26 cellular contexts compared by ENCODE assay signal in genomic region chr2:109451671-109452070, GRCh38.
DNase-seq lines count a peak whose midpoint lies in the region; ATAC-seq and TF ChIP-seq lines count a peak whose summit lies in the region.
"Had no signal": no experiment of that assay in that cellular context is flagged by ENCODE, and none has a peak within 500 bp of the region (broad histone marks: within the 10 kb centered on the region; RNA-seq: fewer than 3 reads in every experiment).

No MANE protein-coding gene starts in this region.

- no peaks in the 10 kb centered on the region for H4K20me1 ChIP-seq in neural progenitor cell (ENCODE audit: low read depth)

- no peaks in the 10 kb centered on the region for H3F3A ChIP-seq in neural progenitor cell (ENCODE audit: low read depth)

- H3K4me3 ChIP-seq in CD8-positive, alpha-beta T cell (ENCODE audit: low read depth, low read length): no peak overlapping the region
- H3K4me3 ChIP-seq in neural progenitor cell (no peak overlapping the region), suprapubic skin (no peak overlapping the region)
- H3K4me3 ChIP-seq: lung, pancreas, right atrium auricular region had no signal

- H3K4me1 ChIP-seq in CD8-positive, alpha-beta T cell (ENCODE audit: insufficient read depth, low read length): no peaks in the 10 kb centered on the region
- no peaks in the 10 kb centered on the region for H3K4me1 ChIP-seq in neural progenitor cell
- peaks cover 15% of the 10 kb centered on the region for H3K4me1 ChIP-seq in suprapubic skin
- H3K4me1 ChIP-seq: pancreas had no signal

- CTCF ChIA-PET in CD8-positive, alpha-beta T cell (lab: Charles Lee): no interaction called here

- no peak overlapping the region for H3K4me2 ChIP-seq in neural progenitor cell
- H3K4me2 ChIP-seq: SK-N-SH had no signal

- POLR2A ChIA-PET in CD8-positive, alpha-beta T cell (lab: Charles Lee): no interaction called here

- TF ChIP-seq CTCF in CD8-positive, alpha-beta T cell (IDR thresholded peaks at IDR 0.05): no peak
- TF ChIP-seq CTCF in brain (conservative IDR thresholded peaks at IDR 0.05) (no peak), neural progenitor cell (IDR thresholded peaks at IDR 0.05) (no peak), suprapubic skin (IDR thresholded peaks at IDR 0.05) (no peak)

- no peaks in the 10 kb centered on the region for H3K9me3 ChIP-seq in CD8-positive, alpha-beta T cell (ENCODE audit: low read length)
- H3K9me3 ChIP-seq in neural progenitor cell (ENCODE audit: low read depth): no peaks in the 10 kb centered on the region
- no peaks in the 10 kb centered on the region for H3K9me3 ChIP-seq in suprapubic skin
- H3K9me3 ChIP-seq: pancreas, right atrium auricular region, SK-N-SH had no signal

- H3K36me3 Mint-ChIP-seq in CD8-positive, alpha-beta T cell: peaks cover 44% of the 10 kb centered on the region
- H3K36me3 Mint-ChIP-seq in brain: peaks cover 19% of the 10 kb centered on the region
- H3K36me3 Mint-ChIP-seq in neural progenitor cell: peaks cover 5% of the 10 kb centered on the region
- H3K36me3 Mint-ChIP-seq: type B pancreatic cell had no signal

- no peaks in the 10 kb centered on the region for H3K9me3 Mint-ChIP-seq in CD8-positive, alpha-beta T cell
- H3K9me3 Mint-ChIP-seq in brain (no peaks in the 10 kb centered on the region), neural progenitor cell (peaks cover 2% of the 10 kb centered on the region)
- H3K9me3 Mint-ChIP-seq: activated CD4-positive, alpha-beta memory T cell treated with anti-CD3 and anti-CD28 coated beads, Interleukin-2, amount 10 ng/mL, durations not matched to agents 7 days and 5 days; activated naive CD4-positive, alpha-beta T cell treated with anti-CD3 and anti-CD28 coated beads for 36 hours; nephron; type B pancreatic cell had no signal

- intact Hi-C loops in CD8-positive, alpha-beta T cell (cut with DNase I, micrococcal nuclease): no loop called here

- TF ChIP-seq EP300 in suprapubic skin (IDR thresholded peaks at IDR 0.05): no peak

- H3K79me2 ChIP-seq in neural progenitor cell (ENCODE audit: low read depth): no peaks in the 10 kb centered on the region

- DNase-seq in CD8-positive, alpha-beta T cell: no peak
- DNase-seq in neural progenitor cell (ENCODE audit: low spot score): no peak
- peak; percentile 46 to 56 for DNase-seq in suprapubic skin (ENCODE audit: low spot score in 2 of 2)
- no peak for DNase-seq in NAMALWA (ENCODE audit: low spot score)
- DNase-seq in stimulated activated CD8-positive, alpha-beta memory T cell treated with anti-CD3 and anti-CD28 coated beads, Interleukin-4, amount 100 ng/mL, for 48 hours: no peak
- no peak for DNase-seq in stimulated activated CD4-positive, alpha-beta T cell treated with anti-CD3 and anti-CD28 coated beads, Interleukin-4, amount 100 ng/mL, for 24 hours
- DNase-seq in NCI-H226: no peak
- DNase-seq: activated CD4-positive, alpha-beta memory T cell treated with anti-CD3 and anti-CD28 coated beads, Interleukin-2, amount 10 ng/mL, durations not matched to agents 7 days and 5 days; activated CD4-positive, alpha-beta T cell treated with anti-CD3 and anti-CD28 coated beads for 1 hour; activated CD8-positive, alpha-beta memory T cell treated with anti-CD3 and anti-CD28 coated beads, Interleukin-2, amount 50 U/mL, for 4 hours; activated naive CD4-positive, alpha-beta T cell treated with anti-CD3 and anti-CD28 coated beads for 36 hours; foreskin melanocyte; kidney glomerular epithelial cell; NCI-H1105 treated with DMSO at 0.1 percent for 48 hours; NCI-H2029 treated with DMSO at 0.1 percent for 48 hours; NCI-H2227 treated with DMSO at 0.1 percent for 48 hours; NCI-H526 treated with DMSO at 0.1 percent for 48 hours; PC-3; T-helper 2 cell had no signal

- no peak overlapping the region for H3K27ac ChIP-seq in CD8-positive, alpha-beta T cell (ENCODE audit: low read depth, low read length)
- H3K27ac ChIP-seq in neural progenitor cell (no peak overlapping the region), suprapubic skin (no peak overlapping the region)
- H3K27ac ChIP-seq: pancreas had no signal

- no peak overlapping the region for H3K27ac Mint-ChIP-seq in CD8-positive, alpha-beta T cell
- H3K27ac Mint-ChIP-seq in brain (peak overlapping the region in 4 of 5 experiments; percentile 5 to 97 (median 54)), neural progenitor cell (peak overlapping the region; percentile 83)
- H3K27ac Mint-ChIP-seq: activated CD4-positive, alpha-beta memory T cell treated with anti-CD3 and anti-CD28 coated beads, Interleukin-2, amount 10 ng/mL, durations not matched to agents 7 days and 5 days; activated naive CD4-positive, alpha-beta T cell treated with anti-CD3 and anti-CD28 coated beads for 36 hours; nephron; type B pancreatic cell had no signal

- TF ChIP-seq POLR2A in suprapubic skin (IDR thresholded peaks at IDR 0.05): no peak

- 85% methylated on average over 3 of the region's 6 CpGs for WGBS in suprapubic skin

- H2AFZ ChIP-seq in neural progenitor cell (replicated peaks): no peak overlapping the region

- H3K9ac ChIP-seq in neural progenitor cell: no peak overlapping the region
- H3K9ac ChIP-seq: SK-N-SH had no signal

- no peak for ATAC-seq in CD8-positive, alpha-beta T cell
- ATAC-seq: PC-3 had no signal

- peaks cover 4% of the 10 kb centered on the region for H3K36me3 ChIP-seq in CD8-positive, alpha-beta T cell (ENCODE audit: insufficient read depth, low read length)
- no peaks in the 10 kb centered on the region for H3K36me3 ChIP-seq in neural progenitor cell
- H3K36me3 ChIP-seq in suprapubic skin: peaks cover 7% of the 10 kb centered on the region
- H3K36me3 ChIP-seq: pancreas, right atrium auricular region had no signal

- peak overlapping the region; percentile 13 for H3K4me3 Mint-ChIP-seq in CD8-positive, alpha-beta T cell
- no peak overlapping the region for H3K4me3 Mint-ChIP-seq in brain
- no peak overlapping the region for H3K4me3 Mint-ChIP-seq in neural progenitor cell
- H3K4me3 Mint-ChIP-seq: activated CD4-positive, alpha-beta memory T cell treated with anti-CD3 and anti-CD28 coated beads, Interleukin-2, amount 10 ng/mL, durations not matched to agents 7 days and 5 days; activated naive CD4-positive, alpha-beta T cell treated with anti-CD3 and anti-CD28 coated beads for 36 hours; nephron; type B pancreatic cell had no signal

- H3K4me1 Mint-ChIP-seq in CD8-positive, alpha-beta T cell (ENCODE audit: low read depth): no peaks in the 10 kb centered on the region
- H3K4me1 Mint-ChIP-seq in brain (peaks cover 48% of the 10 kb centered on the region), neural progenitor cell (peaks cover 26% of the 10 kb centered on the region)

- no peaks in the 10 kb centered on the region for H3K27me3 Mint-ChIP-seq in CD8-positive, alpha-beta T cell (ENCODE audit: low read depth)
- H3K27me3 Mint-ChIP-seq in brain (no peaks in the 10 kb centered on the region), neural progenitor cell (ENCODE audit: insufficient read depth, low read depth) (peaks cover 5% of the 10 kb centered on the region)

- no peaks in the 10 kb centered on the region for H3K27me3 ChIP-seq in CD8-positive, alpha-beta T cell (ENCODE audit: insufficient read depth, low read length)
- H3K27me3 ChIP-seq in neural progenitor cell (no peaks in the 10 kb centered on the region), suprapubic skin (no peaks in the 10 kb centered on the region)
- H3K27me3 ChIP-seq: pancreas, right atrium auricular region had no signal

Comparison
In these comparisons a context has a peak if more than half of its experiments do, and no peak if none do; other contexts are left out.
1. DNase-seq: peak in suprapubic skin (2 of 2); none in CD8-positive, alpha-beta T cell (0 of 7), neural progenitor cell (single experiment), NAMALWA (single experiment), stimulated activated CD8-positive, alpha-beta memory T cell treated with anti-CD3 and anti-CD28 coated beads, Interleukin-4, amount 100 ng/mL, for 48 hours (single experiment), stimulated activated CD4-positive, alpha-beta T cell treated with anti-CD3 and anti-CD28 coated beads, Interleukin-4, amount 100 ng/mL, for 24 hours (single experiment) and NCI-H226 (single experiment).